Comparison of ENCODE assay signal across 1 cellular context in genomic region chr6:28817808-28818145, GRCh38.
TF ChIP-seq lines count a peak whose summit lies in the region.

No MANE protein-coding gene starts in this region.

TF ChIP-seq in HCT116, 20 proteins besides CTCF, POLR2A, EP300 and RAD21 (continued from another document):
- no peak for TF ChIP-seq REST (IDR thresholded peaks at IDR 0.05; ENCODE audit: low read depth)
- TF ChIP-seq ZBTB33 (IDR thresholded peaks at IDR 0.05; ENCODE audit: extremely low read depth, insufficient replicate concordance, low read length): no peak
- no peak for TF ChIP-seq EZH2 (IDR thresholded peaks at IDR 0.05)
- no peak for TF ChIP-seq SRF (IDR thresholded peaks at IDR 0.05; ENCODE audit: low read depth)
- no peak for TF ChIP-seq EZH2phosphoT487 (IDR thresholded peaks at IDR 0.05; ENCODE audit: borderline replicate concordance)
TF ChIP-seq in HCT116: peak in this region for 0.
